In the genomic region with DNA sequence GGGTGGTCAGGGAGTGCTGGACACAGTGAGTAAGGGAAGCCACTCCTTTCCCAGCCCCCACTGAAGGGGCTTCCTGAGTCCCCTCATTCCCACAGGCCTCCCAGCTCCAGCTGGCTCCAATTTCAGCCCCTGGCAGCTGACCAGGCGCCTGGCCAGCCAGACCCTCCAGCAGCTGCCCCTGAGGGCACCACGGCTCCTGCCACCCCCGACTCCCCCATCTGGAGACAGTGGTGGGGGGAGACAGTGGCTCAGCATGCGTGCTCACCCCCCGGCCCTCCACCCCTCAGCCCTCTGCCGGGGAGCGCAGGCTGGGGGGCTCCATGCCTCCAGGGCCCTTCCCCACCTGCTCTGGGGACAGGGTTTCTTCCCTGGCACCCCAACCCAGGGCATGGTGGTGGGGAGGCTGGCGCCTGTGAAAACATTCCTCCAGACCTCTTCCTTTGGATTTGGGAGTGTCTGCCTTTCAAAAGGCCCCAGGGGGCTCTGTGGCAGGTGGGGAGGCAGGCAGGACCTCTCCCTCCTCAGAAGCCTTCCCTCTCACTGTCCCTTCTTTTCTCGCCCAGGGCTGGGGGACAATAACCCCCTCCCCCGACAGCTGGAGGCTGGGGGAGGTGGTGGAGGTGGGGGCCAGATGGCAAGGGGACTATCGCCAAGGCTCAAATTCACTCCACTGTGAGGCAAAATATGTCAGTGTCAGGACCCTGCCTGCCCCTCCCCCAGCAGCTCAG, we compare ENCODE assay signal across 1 cellular context.
TF ChIP-seq lines count a peak whose summit lies in the region.

No MANE protein-coding gene starts in this region.

TF ChIP-seq in H1, 55 proteins besides CTCF, POLR2A, EP300 and RAD21:
- TF ChIP-seq JUND (IDR thresholded peaks at IDR 0.05; ENCODE audit: low read length) (no peak), GABPA (IDR thresholded peaks at IDR 0.05; ENCODE audit: borderline replicate concordance, insufficient read depth, low read length) (no peak), RBBP5 (IDR thresholded peaks at IDR 0.05; ENCODE audit: borderline replicate concordance, low read depth, low read length) (no peak), GTF2F1 (IDR thresholded peaks at IDR 0.05; ENCODE audit: borderline replicate concordance, low read depth, low read length) (no peak), HDAC2 (IDR thresholded peaks at IDR 0.05; ENCODE audit: borderline replicate concordance in 1 of 2, low read depth in 2 of 2, low read length in 2 of 2) (no peak), SIRT6 (IDR thresholded peaks at IDR 0.05; ENCODE audit: low read length) (no peak), BRCA1 (IDR thresholded peaks at IDR 0.05; ENCODE audit: low read depth, low read length) (no peak), CBX5 (IDR thresholded peaks at IDR 0.05; ENCODE audit: low read depth, low read length) (no peak), SIX5 (IDR thresholded peaks at IDR 0.05; ENCODE audit: low read depth, low read length) (no peak), CHD1 (IDR thresholded peaks at IDR 0.05; ENCODE audit: low read depth, low read length) (no peak)
